In the genomic region with DNA sequence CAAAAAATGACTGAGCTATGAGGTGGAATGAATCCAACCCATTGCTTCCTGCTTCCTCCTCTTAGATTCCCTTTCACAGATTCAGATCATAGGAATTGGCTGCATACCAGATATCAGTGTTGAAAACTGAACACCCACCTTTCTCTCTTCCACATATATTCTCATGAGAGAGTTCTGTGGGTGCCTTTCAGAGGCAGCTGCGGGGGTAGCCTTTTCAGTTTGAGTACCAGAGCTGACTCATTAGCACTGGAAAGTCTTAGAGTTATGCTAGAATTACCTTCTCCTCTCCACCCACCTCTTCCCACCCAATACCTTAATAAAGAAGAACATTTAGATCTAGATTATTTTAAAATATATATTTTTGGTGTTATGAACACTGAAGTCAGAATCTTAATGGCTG, we compare ENCODE assay signal across 12 cellular contexts.
"Had no signal": no experiment of that assay in that cellular context is flagged by ENCODE, and none has a peak within 500 bp of the region (broad histone marks: within the 10 kb centered on the region; RNA-seq: fewer than 3 reads in every experiment).

No MANE protein-coding gene starts in this region.

- DNase-seq: activated B cell treated with CpG ODN at 0.5 μM for 24 hours; activated CD4-positive, alpha-beta T cell treated with anti-CD3 and anti-CD28 coated beads, Interleukin-2, amount 10 ng/mL, durations not matched to agents 7 days and 5 days; activated naive CD4-positive, alpha-beta T cell treated with anti-CD3 and anti-CD28 coated beads, Interleukin-2, amount 50 U/mL, for 16 hours; activated T-cell treated with anti-CD3 and anti-CD28 coated beads for 4 hours; adrenal gland; colonic mucosa; foreskin keratinocyte; kidney; left ventricle myocardium inferior; stimulated activated CD4-positive, alpha-beta T cell treated with anti-CD3 and anti-CD28 coated beads, Interleukin-15, amount 100 ng/mL, for 24 hours; stimulated activated CD4-positive, alpha-beta T cell treated with anti-CD3 and anti-CD28 coated beads, Interleukin-4, amount 100 ng/mL, for 24 hours; stimulated activated naive CD8-positive, alpha-beta T cell treated with anti-CD3 and anti-CD28 coated beads, Interleukin-15, amount 100 ng/mL, for 72 hours had no signal

- ATAC-seq: foreskin keratinocyte; stimulated activated naive CD8-positive, alpha-beta T cell treated with anti-CD3 and anti-CD28 coated beads, Interleukin-15, amount 100 ng/mL, for 72 hours had no signal
